In the genomic region with DNA sequence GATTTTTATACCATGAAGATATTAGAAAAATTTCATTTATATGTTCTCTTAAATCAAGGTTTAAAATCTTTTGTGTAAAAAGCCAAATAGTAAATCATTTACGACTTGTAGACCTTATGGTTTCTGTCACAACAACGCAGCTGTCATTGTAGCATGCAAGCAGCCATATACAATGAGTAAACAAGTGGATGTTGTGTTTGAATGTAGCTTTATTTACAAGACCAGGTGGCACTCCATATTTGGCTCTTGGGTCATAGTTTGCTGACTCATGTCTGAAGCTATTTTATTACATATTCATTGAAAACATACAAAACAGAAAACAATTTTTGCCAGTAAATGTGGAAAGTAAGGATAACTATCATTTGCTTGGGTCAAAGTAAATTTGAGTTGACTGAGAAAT, we compare ENCODE assay signal across 17 cellular contexts.
"Had no signal": no experiment of that assay in that cellular context is flagged by ENCODE, and none has a peak within 500 bp of the region (broad histone marks: within the 10 kb centered on the region; RNA-seq: fewer than 3 reads in every experiment).

No MANE protein-coding gene starts in this region.

- ATAC-seq: activated CD8-positive, alpha-beta T cell treated with anti-CD3 and anti-CD28 coated beads, Interleukin-2, amount 10 ng/mL, durations not matched to agents 7 days and 5 days; mucosa of descending colon; naive thymus-derived CD4-positive, alpha-beta T cell had no signal

- H3K36me3 ChIP-seq: neural progenitor cell, prostate gland, right atrium auricular region, suprapubic skin, transverse colon, vagina had no signal

- H3K4me1 ChIP-seq: neural progenitor cell, prostate gland, right atrium auricular region, suprapubic skin, transverse colon, vagina had no signal

- H3K27me3 ChIP-seq: dorsolateral prefrontal cortex, neural progenitor cell, right atrium auricular region, suprapubic skin, transverse colon, vagina had no signal

- H3K27ac ChIP-seq: dorsolateral prefrontal cortex, neural progenitor cell, prostate gland, right atrium auricular region, suprapubic skin, transverse colon, vagina had no signal

- H3K9ac ChIP-seq: neural progenitor cell had no signal

- H3K9me3 ChIP-seq: mucosa of descending colon, prostate gland, right atrium auricular region, transverse colon, vagina had no signal

- H3K4me3 ChIP-seq: dorsolateral prefrontal cortex, mucosa of descending colon, neural progenitor cell, prostate gland, right atrium auricular region, suprapubic skin, transverse colon, vagina had no signal

- DNase-seq: activated B cell treated with CpG ODN at 0.5 μM for 24 hours; activated CD4-positive, alpha-beta T cell treated with anti-CD3 and anti-CD28 coated beads for 48 hours; activated CD8-positive, alpha-beta T cell treated with anti-CD3 and anti-CD28 coated beads, Interleukin-2, amount 10 ng/mL, durations not matched to agents 7 days and 5 days; activated naive CD4-positive, alpha-beta T cell treated with Interleukin-2 at 50 U/mL for 16 hours; activated T-cell treated with anti-CD3 and anti-CD28 coated beads, Interleukin-2, amount 50 U/mL, for 24 hours; anterior cingulate cortex; caudate nucleus; dorsolateral prefrontal cortex; foreskin fibroblast; mucosa of descending colon; naive thymus-derived CD4-positive, alpha-beta T cell; transverse colon had no signal

- H3K4me2 ChIP-seq: neural progenitor cell had no signal

- H2AFZ ChIP-seq: neural progenitor cell had no signal
